In the genomic region with DNA sequence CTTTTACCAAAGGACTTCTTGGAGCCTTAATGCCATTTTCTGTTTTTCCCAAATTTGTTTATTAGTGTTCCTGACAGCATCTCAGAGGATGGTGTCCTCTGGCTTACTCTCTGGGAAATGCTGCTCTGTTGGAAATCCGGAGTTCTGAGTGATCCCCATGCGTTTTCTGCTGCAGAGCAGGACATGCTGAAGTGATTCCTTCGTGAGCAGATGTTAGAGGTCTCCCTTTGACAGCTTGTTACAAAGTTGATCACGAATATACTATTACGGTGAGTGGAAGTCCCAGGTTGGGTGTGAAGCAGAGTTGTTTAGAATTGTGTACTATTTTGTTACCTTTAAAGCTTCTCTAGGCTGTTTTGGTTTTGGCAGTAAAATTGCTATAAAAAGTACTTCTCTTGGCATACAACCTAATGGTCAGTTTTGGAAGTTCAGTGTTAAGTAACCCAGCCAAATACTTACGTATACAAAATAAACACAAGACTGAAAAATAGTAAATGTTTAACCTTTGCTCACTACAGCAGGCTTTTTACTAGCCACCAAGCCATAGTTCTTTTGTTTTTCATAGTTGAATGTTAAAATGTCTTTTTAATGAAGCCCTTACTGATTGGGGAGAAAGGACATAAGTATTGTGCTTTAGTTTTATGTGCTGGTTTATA, we compare ENCODE assay signal across 19 cellular contexts. TPM values are rescaled to one million over a fixed set of nuclear protein-coding genes. Genes with fewer than 3 reads are reported as not detected.
A peak's percentile ranks its signal among the peaks of the same experiment; 100 is the strongest.
DNase-seq lines count a peak whose midpoint lies in the region; ATAC-seq and TF ChIP-seq lines count a peak whose summit lies in the region.
"Had no signal": no experiment of that assay in that cellular context is flagged by ENCODE, and none has a peak within 500 bp of the region (broad histone marks: within the 10 kb centered on the region; RNA-seq: fewer than 3 reads in every experiment).

No MANE protein-coding gene starts in this region.

- no peak for ATAC-seq in activated T-cell treated with anti-CD3 and anti-CD28 coated beads, Interleukin-2, amount 50 U/mL, for 4 hours
- no peak for ATAC-seq in esophagus mucosa
- ATAC-seq in HG02678 (IDR thresholded peaks at IDR 0.05; ENCODE audit: unreplicated experiment), result no peak
- ATAC-seq: activated CD4-positive, alpha-beta T cell treated with anti-CD3 and anti-CD28 coated beads for 36 hours; activated CD8-positive, alpha-beta memory T cell treated with anti-CD3 and anti-CD28 coated beads, Interleukin-2, amount 10 ng/mL, durations not matched to agents 7 days and 5 days had no signal

- no peaks in the 10 kb centered on the region for H3K9me3 ChIP-seq in mesenchymal stem cell (ENCODE audit: control insufficient read depth, low read length)
- H3K9me3 ChIP-seq: suprapubic skin had no signal

- no peak overlapping the region for H2BK120ac ChIP-seq in mesenchymal stem cell (ENCODE audit: low read depth, low read length)

- H2BK5ac ChIP-seq in mesenchymal stem cell (ENCODE audit: low read depth, low read length, poor library complexity, severe bottlenecking), result no peak overlapping the region

- H2BK12ac ChIP-seq in mesenchymal stem cell (ENCODE audit: low read length in 2 of 2), result no peak overlapping the region

- H3K27me3 ChIP-seq in mesenchymal stem cell (ENCODE audit: control insufficient read depth in 1 of 2, insufficient read depth in 1 of 2, low read length in 2 of 2), result no peaks in the 10 kb centered on the region
- H3K27me3 ChIP-seq: neural progenitor cell, suprapubic skin had no signal

- in situ Hi-C loops in ACHN (cut with HindIII; ENCODE audit: low pct_ligation_motif_present, low pct_unique_long_range_greater_than_20kb, low sequenced_read_pairs), result no loop called here

- H3K27ac ChIP-seq in mesenchymal stem cell (ENCODE audit: low read length, poor library complexity, severe bottlenecking), result peak overlapping the region; percentile 1
- H3K27ac ChIP-seq: neural progenitor cell, suprapubic skin had no signal

- H3K36me3 ChIP-seq in mesenchymal stem cell (ENCODE audit: control insufficient read depth in 1 of 2, insufficient read depth in 2 of 2, low read depth in 1 of 2, low read length in 2 of 2), result no peaks in the 10 kb centered on the region
- H3K36me3 ChIP-seq: neural progenitor cell, suprapubic skin had no signal

- H3K4me3 ChIP-seq in LNCaP clone FGC (ENCODE audit: low read depth, low read length) (peak overlapping the region; percentile 10; the same call in 1 of the 2 replicates), fibroblast of villous mesenchyme (ENCODE audit: low read depth, low read length) (no peak overlapping the region), mesenchymal stem cell (ENCODE audit: insufficient read depth in 1 of 2, low read depth in 1 of 2, low read length in 2 of 2) (no peak overlapping the region)
- H3K4me3 ChIP-seq: neural progenitor cell, suprapubic skin had no signal

- no peaks in the 10 kb centered on the region for H3K9me3 Mint-ChIP-seq in activated T-cell treated with anti-CD3 and anti-CD28 coated beads, Interleukin-2, amount 50 U/mL, for 4 hours
- H3K9me3 Mint-ChIP-seq: CD4-positive, CD25-positive, alpha-beta regulatory T cell; mesothelial cell of epicardium; neural progenitor cell had no signal

- H3K79me1 ChIP-seq in mesenchymal stem cell (replicated peaks; ENCODE audit: low read length, poor library complexity, severe bottlenecking), result no peaks in the 10 kb centered on the region

- H2AFZ ChIP-seq in mesenchymal stem cell (ENCODE audit: low read depth, low read length), result no peak overlapping the region
- H2AFZ ChIP-seq: neural progenitor cell had no signal

- no peak overlapping the region for H4K91ac ChIP-seq in mesenchymal stem cell (ENCODE audit: low read length)

- H3K4me1 ChIP-seq in mesenchymal stem cell (ENCODE audit: control insufficient read depth, insufficient read depth, low read depth, low read length), result no peaks in the 10 kb centered on the region
- H3K4me1 ChIP-seq: neural progenitor cell, suprapubic skin had no signal

- peak overlapping the region; percentile 8 for H3K4me2 ChIP-seq in mesenchymal stem cell (ENCODE audit: low read length, poor library complexity, severe bottlenecking)
- H3K4me2 ChIP-seq: neural progenitor cell had no signal

- no peak overlapping the region for H3K23ac ChIP-seq in mesenchymal stem cell (ENCODE audit: low read length in 2 of 2)

- no peak overlapping the region for H3K14ac ChIP-seq in mesenchymal stem cell (ENCODE audit: low read length in 2 of 2)

- H3K4me3 Mint-ChIP-seq in activated T-cell treated with anti-CD3 and anti-CD28 coated beads, Interleukin-2, amount 50 U/mL, for 4 hours, result no peak overlapping the region
- H3K4me3 Mint-ChIP-seq: activated CD4-positive, alpha-beta T cell treated with anti-CD3 and anti-CD28 coated beads for 36 hours; activated CD8-positive, alpha-beta memory T cell treated with anti-CD3 and anti-CD28 coated beads, Interleukin-2, amount 10 ng/mL, durations not matched to agents 7 days and 5 days; CD4-positive, CD25-positive, alpha-beta regulatory T cell; mesothelial cell of epicardium; neural progenitor cell had no signal

- peaks cover 7% of the 10 kb centered on the region for H3K4me1 Mint-ChIP-seq in activated T-cell treated with anti-CD3 and anti-CD28 coated beads, Interleukin-2, amount 50 U/mL, for 4 hours (ENCODE audit: low read depth)
- H3K4me1 Mint-ChIP-seq: mesothelial cell of epicardium, neural progenitor cell had no signal

- no peak overlapping the region for H3K9ac ChIP-seq in mesenchymal stem cell (ENCODE audit: low read length)
- H3K9ac ChIP-seq: neural progenitor cell had no signal

- DNase-seq in ACHN (peak; percentile 43), LNCaP clone FGC (ENCODE audit: low read depth) (peak; percentile 61), fibroblast of villous mesenchyme (ENCODE audit: low read depth) (peak; percentile 49), mesenchymal stem cell (peak; percentile 25)
- no peak for DNase-seq in activated T-cell treated with anti-CD3 and anti-CD28 coated beads, Interleukin-2, amount 50 U/mL, for 4 hours
- no peak for DNase-seq in stimulated activated CD8-positive, alpha-beta memory T cell treated with anti-CD3 and anti-CD28 coated beads, Interleukin-4, amount 100 ng/mL, for 48 hours
- DNase-seq: activated CD4-positive, alpha-beta T cell treated with anti-CD3 and anti-CD28 coated beads for 36 hours; activated CD8-positive, alpha-beta memory T cell treated with anti-CD3 and anti-CD28 coated beads, Interleukin-2, amount 10 ng/mL, durations not matched to agents 7 days and 5 days; activated effector memory CD4-positive, alpha-beta T cell treated with anti-CD3 and anti-CD28 coated beads, Interleukin-2, amount 50 U/mL, for 16 hours; CD4-positive, CD25-positive, alpha-beta regulatory T cell; hippocampal formation; NCI-H2081; NCI-H510A treated with DMSO at 0.1 percent for 48 hours; RPMI8226 had no signal

- peaks cover 11% of the 10 kb centered on the region for H3K36me3 Mint-ChIP-seq in activated T-cell treated with anti-CD3 and anti-CD28 coated beads, Interleukin-2, amount 50 U/mL, for 4 hours (ENCODE audit: insufficient read depth)

- H3K4ac ChIP-seq in mesenchymal stem cell (ENCODE audit: low read depth in 1 of 2, low read length in 2 of 2), result no peak overlapping the region

- H4K8ac ChIP-seq in mesenchymal stem cell (ENCODE audit: low read length), result no peak overlapping the region

- H3K27me3 Mint-ChIP-seq in activated T-cell treated with anti-CD3 and anti-CD28 coated beads, Interleukin-2, amount 50 U/mL, for 4 hours (ENCODE audit: low read depth), result no peaks in the 10 kb centered on the region
- H3K27me3 Mint-ChIP-seq: activated CD4-positive, alpha-beta T cell treated with anti-CD3 and anti-CD28 coated beads for 36 hours; activated CD8-positive, alpha-beta memory T cell treated with anti-CD3 and anti-CD28 coated beads, Interleukin-2, amount 10 ng/mL, durations not matched to agents 7 days and 5 days; CD4-positive, CD25-positive, alpha-beta regulatory T cell had no signal

- 83% methylated on average over 6 of the region's 6 CpGs for WGBS in mesenchymal stem cell

- no peak overlapping the region for H3K18ac ChIP-seq in mesenchymal stem cell (ENCODE audit: low read depth in 1 of 2, low read length in 2 of 2)

- H2BK15ac ChIP-seq in mesenchymal stem cell (ENCODE audit: low read depth, poor library complexity, severe bottlenecking), result no peak overlapping the region

- TF ChIP-seq CTCF in LNCaP clone FGC (IDR thresholded peaks at IDR 0.05; ENCODE audit: control insufficient read depth, extremely low read depth, insufficient read depth), result no peak
- no peak for TF ChIP-seq CTCF in fibroblast of villous mesenchyme (IDR thresholded peaks at IDR 0.05; ENCODE audit: insufficient read depth, low read depth, low read length)

- no peak overlapping the region for H2AK5ac ChIP-seq in mesenchymal stem cell (ENCODE audit: low read length, severe bottlenecking)

RNA-seq across cellular contexts. Expression of a gene that starts 15.0 kb away (rescaled TPM):
- 1.3 TPM in 2 replicates for total RNA-seq in fibroblast of villous mesenchyme
- polyA plus RNA-seq in mesenchymal stem cell (2013, experiment 1 of 2), result 2.6 TPM
- 2.0 TPM for polyA plus RNA-seq in mesenchymal stem cell (2013, experiment 2 of 2)
- 1 to 10 TPM; 1.0 to 1.6 (median 1.1) TPM for total RNA-seq in activated T-cell treated with anti-CD3 and anti-CD28 coated beads, Interleukin-2, amount 50 U/mL, for 4 hours
- total RNA-seq in esophagus mucosa, result 6.1 TPM

Comparison
In these comparisons a context has a peak if more than half of its experiments do, and no peak if none do; other contexts are left out.
1. DNase-seq: peak in ACHN (single experiment), LNCaP clone FGC (single experiment), fibroblast of villous mesenchyme (single experiment) and mesenchymal stem cell (single experiment); none in activated T-cell treated with anti-CD3 and anti-CD28 coated beads, Interleukin-2, amount 50 U/mL, for 4 hours (single experiment) and stimulated activated CD8-positive, alpha-beta memory T cell treated with anti-CD3 and anti-CD28 coated beads, Interleukin-4, amount 100 ng/mL, for 48 hours (single experiment).